Comparison of ENCODE assay signal across 8 cellular contexts in genomic region chr14:81464253-81465001, GRCh38.
A peak's percentile ranks its signal among the peaks of the same experiment; 100 is the strongest.
DNase-seq lines count a peak whose midpoint lies in the region; ATAC-seq and TF ChIP-seq lines count a peak whose summit lies in the region.

No MANE protein-coding gene starts in this region.

- peak; percentile 96 for TF ChIP-seq CTCF in endodermal cell (conservative IDR thresholded peaks at IDR 0.05)

- H3K4me1 Mint-ChIP-seq in activated CD4-positive, alpha-beta T cell treated with anti-CD3 and anti-CD28 coated beads, Interleukin-2, amount 10 ng/mL, durations not matched to agents 24 days and 14 days = peaks cover 6% of the 10 kb centered on the region
- H3K4me1 Mint-ChIP-seq in endodermal cell = peaks cover 3% of the 10 kb centered on the region

- no peaks in the 10 kb centered on the region for H3K9me3 ChIP-seq in endodermal cell (ENCODE audit: control insufficient read depth, low read length)

- H3K4me3 ChIP-seq in endodermal cell (ENCODE audit: low read length) = peak overlapping the region; percentile 56

- H3K36me3 Mint-ChIP-seq in activated CD4-positive, alpha-beta T cell treated with anti-CD3 and anti-CD28 coated beads, Interleukin-2, amount 10 ng/mL, durations not matched to agents 24 days and 14 days (ENCODE audit: low read depth) = no peaks in the 10 kb centered on the region
- no peaks in the 10 kb centered on the region for H3K36me3 Mint-ChIP-seq in endodermal cell (ENCODE audit: low read depth)

- intact Hi-C loops in activated CD4-positive, alpha-beta T cell treated with anti-CD3 and anti-CD28 coated beads, Interleukin-2, amount 10 ng/mL, durations not matched to agents 24 days and 14 days (cut with micrococcal nuclease) = loop anchor here (1.0 to 5.0 kb wide), 4 partner anchors 195 to 467 kb away; partner anchors contain the start of gene GTF2A1

- no peaks in the 10 kb centered on the region for H3K4me1 ChIP-seq in endodermal cell (ENCODE audit: control insufficient read depth, insufficient read depth, low read length)

- ATAC-seq in GM18502 (IDR thresholded peaks at IDR 0.05; ENCODE audit: poor library complexity, unreplicated experiment) (peak; percentile 80), HG03066 (IDR thresholded peaks at IDR 0.05; ENCODE audit: low read depth, unreplicated experiment) (peak; percentile 64)
- ATAC-seq in stimulated activated naive CD8-positive, alpha-beta T cell treated with anti-CD3 and anti-CD28 coated beads, Interleukin-15, Interleukin-2, amounts not matched to agents 100 U/mL and 50 U/mL, for 24 hours = peak; percentile 50

- no peak overlapping the region for H3K9ac ChIP-seq in endodermal cell (ENCODE audit: extremely low read depth, low read length, poor library complexity, severe bottlenecking)

- H3K36me3 ChIP-seq in endodermal cell (ENCODE audit: control insufficient read depth, insufficient read depth, low read length) = no peaks in the 10 kb centered on the region

- no peak overlapping the region for H3K27ac ChIP-seq in endodermal cell (ENCODE audit: low read depth, low read length)

- peak overlapping the region; percentile 85 for H3K27ac Mint-ChIP-seq in activated CD4-positive, alpha-beta T cell treated with anti-CD3 and anti-CD28 coated beads, Interleukin-2, amount 10 ng/mL, durations not matched to agents 24 days and 14 days
- no peak overlapping the region for H3K27ac Mint-ChIP-seq in endodermal cell

- H3K9me3 Mint-ChIP-seq in activated CD4-positive, alpha-beta T cell treated with anti-CD3 and anti-CD28 coated beads, Interleukin-2, amount 10 ng/mL, durations not matched to agents 24 days and 14 days = no peaks in the 10 kb centered on the region
- peaks cover 20% of the 10 kb centered on the region for H3K9me3 Mint-ChIP-seq in endodermal cell

- peak; percentile 65 for DNase-seq in AG20443 (ENCODE audit: low spot score)
- DNase-seq in NCI-H2227 (lab: John Stamatoyannopoulos, UW; ENCODE audit: unreplicated experiment) = peak; percentile 70
- peak; percentile 93 for DNase-seq in activated CD4-positive, alpha-beta T cell treated with anti-CD3 and anti-CD28 coated beads, Interleukin-2, amount 10 ng/mL, durations not matched to agents 24 days and 14 days
- DNase-seq in endodermal cell = peak; percentile 84
- peak; percentile 58 for DNase-seq in middle frontal gyrus (ENCODE audit: extremely low spot score, low spot score)
- peak; percentile 46 for DNase-seq in stimulated activated naive CD8-positive, alpha-beta T cell treated with anti-CD3 and anti-CD28 coated beads, Interleukin-15, Interleukin-2, amounts not matched to agents 100 U/mL and 50 U/mL, for 24 hours

- peak overlapping the region; percentile 85 for H3K4me3 Mint-ChIP-seq in activated CD4-positive, alpha-beta T cell treated with anti-CD3 and anti-CD28 coated beads, Interleukin-2, amount 10 ng/mL, durations not matched to agents 24 days and 14 days
- H3K4me3 Mint-ChIP-seq in endodermal cell = peak overlapping the region; percentile 29

- no peaks in the 10 kb centered on the region for H3K27me3 Mint-ChIP-seq in activated CD4-positive, alpha-beta T cell treated with anti-CD3 and anti-CD28 coated beads, Interleukin-2, amount 10 ng/mL, durations not matched to agents 24 days and 14 days
- no peaks in the 10 kb centered on the region for H3K27me3 Mint-ChIP-seq in endodermal cell (ENCODE audit: insufficient read depth)

- H3K27me3 ChIP-seq in endodermal cell (ENCODE audit: control insufficient read depth, insufficient read depth, low read length, poor library complexity, severe bottlenecking) = no peaks in the 10 kb centered on the region

- 25 to 36% methylated on average over 12 to 15 of the region's 15 CpGs for WGBS in endodermal cell (ENCODE audit: insufficient coverage in 1 of 2, insufficient read length in 1 of 2), 2 experiments
